Comparison of ENCODE assay signal across 11 cellular contexts in genomic region chr2:197869501-197870111, GRCh38.
DNase-seq lines count a peak whose midpoint lies in the region; ATAC-seq and TF ChIP-seq lines count a peak whose summit lies in the region.
"Had no signal": no experiment of that assay in that cellular context is flagged by ENCODE, and none has a peak within 500 bp of the region (broad histone marks: within the 10 kb centered on the region; RNA-seq: fewer than 3 reads in every experiment).

No MANE protein-coding gene starts in this region.

- H3K27me3 Mint-ChIP-seq in natural killer cell (ENCODE audit: low read depth in 2 of 2), result peaks cover 5 to 7% of the 10 kb centered on the region in 2 donors
- peaks cover 0 to 19% of the 10 kb centered on the region in 2 donors for H3K27me3 Mint-ChIP-seq in natural killer cell treated with Interleukin-12 subunit alpha and Interleukin-12 subunit beta and Interleukin-15 and Interleukin-18, amount 100 ng/mL, for 72 hours
- no peaks in the 10 kb centered on the region for H3K27me3 Mint-ChIP-seq in stimulated activated naive CD8-positive, alpha-beta T cell treated with anti-CD3 and anti-CD28 coated beads, Interleukin-15, Interleukin-2, amounts not matched to agents 100 ng/mL and 50 ng/mL, for 24 hours

- H3K36me3 Mint-ChIP-seq in natural killer cell, result no peaks in the 10 kb centered on the region
- H3K36me3 Mint-ChIP-seq in natural killer cell treated with Interleukin-12 subunit alpha and Interleukin-12 subunit beta and Interleukin-15 and Interleukin-18, amount 100 ng/mL, for 72 hours, result no peaks in the 10 kb centered on the region
- H3K36me3 Mint-ChIP-seq in stimulated activated naive CD8-positive, alpha-beta T cell treated with anti-CD3 and anti-CD28 coated beads, Interleukin-15, Interleukin-2, amounts not matched to agents 100 ng/mL and 50 ng/mL, for 24 hours (ENCODE audit: low read depth), result no peaks in the 10 kb centered on the region

- H3K9me3 Mint-ChIP-seq in natural killer cell, result no peaks in the 10 kb centered on the region
- H3K9me3 Mint-ChIP-seq in natural killer cell treated with Interleukin-12 subunit alpha and Interleukin-12 subunit beta and Interleukin-15 and Interleukin-18, amount 100 ng/mL, for 72 hours, result no peaks in the 10 kb centered on the region
- H3K9me3 Mint-ChIP-seq in stimulated activated naive CD8-positive, alpha-beta T cell treated with anti-CD3 and anti-CD28 coated beads, Interleukin-15, Interleukin-2, amounts not matched to agents 100 ng/mL and 50 ng/mL, for 24 hours, result no peaks in the 10 kb centered on the region
- H3K9me3 Mint-ChIP-seq: nephron progenitor cell had no signal

- ATAC-seq in natural killer cell (peak in 2 of 3 donors; percentile 45 to 56), GM18870 (IDR thresholded peaks at IDR 0.05; ENCODE audit: unreplicated experiment) (no peak)
- no peak for ATAC-seq in natural killer cell treated with Interleukin-12 subunit alpha and Interleukin-12 subunit beta and Interleukin-15 and Interleukin-18, amount 100 ng/mL, for 72 hours

- no peak overlapping the region for H3K4me3 Mint-ChIP-seq in natural killer cell
- no peak overlapping the region for H3K4me3 Mint-ChIP-seq in natural killer cell treated with Interleukin-12 subunit alpha and Interleukin-12 subunit beta and Interleukin-15 and Interleukin-18, amount 100 ng/mL, for 72 hours
- peak overlapping the region; percentile 64 for H3K4me3 Mint-ChIP-seq in stimulated activated naive CD8-positive, alpha-beta T cell treated with anti-CD3 and anti-CD28 coated beads, Interleukin-15, Interleukin-2, amounts not matched to agents 100 ng/mL and 50 ng/mL, for 24 hours
- H3K4me3 Mint-ChIP-seq: nephron progenitor cell had no signal

- DNase-seq in natural killer cell (no peak), fibroblast of mammary gland (ENCODE audit: low read depth) (peak; percentile 44), NCI-H510A treated with DMSO at 0.1 percent for 48 hours (lab: John Stamatoyannopoulos, UW) (no peak), OCI-M2 (lab: John Stamatoyannopoulos, UW; ENCODE audit: unreplicated experiment) (no peak)
- DNase-seq in natural killer cell treated with Interleukin-12 subunit alpha and Interleukin-12 subunit beta and Interleukin-15 and Interleukin-18, amount 100 ng/mL, for 72 hours (ENCODE audit: low spot score), result no peak
- peak; percentile 40 to 51 for DNase-seq in activated CD4-positive, alpha-beta T cell treated with anti-CD3 and anti-CD28 coated beads for 4 hours
- DNase-seq: colonic mucosa, hippocampal formation, nephron progenitor cell had no signal

- H3K4me1 Mint-ChIP-seq in natural killer cell, result no peaks in the 10 kb centered on the region
- no peaks in the 10 kb centered on the region for H3K4me1 Mint-ChIP-seq in natural killer cell treated with Interleukin-12 subunit alpha and Interleukin-12 subunit beta and Interleukin-15 and Interleukin-18, amount 100 ng/mL, for 72 hours (ENCODE audit: low read depth in 2 of 2)
- peaks cover 58% of the 10 kb centered on the region for H3K4me1 Mint-ChIP-seq in stimulated activated naive CD8-positive, alpha-beta T cell treated with anti-CD3 and anti-CD28 coated beads, Interleukin-15, Interleukin-2, amounts not matched to agents 100 ng/mL and 50 ng/mL, for 24 hours (ENCODE audit: low read depth)

- peak overlapping the region in 1 of 2 donors; percentile 22 for H3K27ac Mint-ChIP-seq in natural killer cell
- H3K27ac Mint-ChIP-seq in natural killer cell treated with Interleukin-12 subunit alpha and Interleukin-12 subunit beta and Interleukin-15 and Interleukin-18, amount 100 ng/mL, for 72 hours, result no peak overlapping the region
- peak overlapping the region; percentile 77 for H3K27ac Mint-ChIP-seq in stimulated activated naive CD8-positive, alpha-beta T cell treated with anti-CD3 and anti-CD28 coated beads, Interleukin-15, Interleukin-2, amounts not matched to agents 100 ng/mL and 50 ng/mL, for 24 hours
- H3K27ac Mint-ChIP-seq: nephron progenitor cell had no signal

- TF ChIP-seq CTCF in natural killer cell (IDR thresholded peaks at IDR 0.05), result no peak
- no peak for TF ChIP-seq CTCF in fibroblast of mammary gland (conservative IDR thresholded peaks at IDR 0.05; ENCODE audit: control insufficient read depth, insufficient read depth, low read depth, low read length)

- intact Hi-C loops in natural killer cell (cut with micrococcal nuclease), result no loop called here

- H3K4me3 ChIP-seq in fibroblast of mammary gland (ENCODE audit: control insufficient read depth, low read depth, low read length), result no peak overlapping the region
- H3K4me3 ChIP-seq: colonic mucosa had no signal

Comparison
In these comparisons a context has a peak if more than half of its experiments do, and no peak if none do; other contexts are left out.
1. ATAC-seq: peak in natural killer cell (2 of 3); none in natural killer cell treated with Interleukin-12 subunit alpha and Interleukin-12 subunit beta and Interleukin-15 and Interleukin-18, amount 100 ng/mL, for 72 hours (0 of 2) and GM18870 (single experiment).
2. DNase-seq: peak in activated CD4-positive, alpha-beta T cell treated with anti-CD3 and anti-CD28 coated beads for 4 hours (2 of 2) and fibroblast of mammary gland (single experiment); none in natural killer cell (single experiment), natural killer cell treated with Interleukin-12 subunit alpha and Interleukin-12 subunit beta and Interleukin-15 and Interleukin-18, amount 100 ng/mL, for 72 hours (single experiment), NCI-H510A treated with DMSO at 0.1 percent for 48 hours (single experiment) and OCI-M2 (single experiment).